2 cellular contexts compared by ENCODE assay signal in the genomic region with DNA sequence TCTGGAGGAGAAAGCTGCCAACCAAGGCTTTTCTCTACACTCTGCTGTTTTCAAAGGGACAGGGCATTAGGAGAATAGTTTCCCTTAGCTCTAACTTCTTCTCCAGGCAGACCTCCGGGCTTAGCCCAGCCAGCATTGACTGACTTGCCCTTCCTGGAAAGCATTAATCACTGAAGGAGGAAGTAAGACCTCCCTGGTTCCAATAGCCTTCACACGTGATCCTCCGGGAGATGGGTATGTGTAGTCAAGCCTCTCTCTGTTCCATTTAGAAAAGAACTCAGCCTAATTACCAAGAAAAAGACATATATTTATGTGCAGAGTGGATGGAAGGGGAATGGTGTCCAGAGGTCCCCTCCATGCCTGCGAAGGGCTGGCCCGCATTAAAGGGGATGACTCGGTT.
TF ChIP-seq lines count a peak whose summit lies in the region.

No MANE protein-coding gene starts in this region.

TF ChIP-seq in H1, 55 proteins besides CTCF, POLR2A, EP300 and RAD21:
- TF ChIP-seq GABPA (IDR thresholded peaks at IDR 0.05; ENCODE audit: borderline replicate concordance, insufficient read depth, low read length) (no peak), CHD2 (IDR thresholded peaks at IDR 0.05; ENCODE audit: low read length) (no peak), BACH1 (IDR thresholded peaks at IDR 0.05; ENCODE audit: low read length) (no peak), JUN (IDR thresholded peaks at IDR 0.05; ENCODE audit: low read depth, low read length) (no peak), CHD1 (IDR thresholded peaks at IDR 0.05; ENCODE audit: low read depth, low read length) (no peak), BRCA1 (IDR thresholded peaks at IDR 0.05; ENCODE audit: low read depth, low read length) (no peak), RBBP5 (IDR thresholded peaks at IDR 0.05; ENCODE audit: borderline replicate concordance, low read depth, low read length) (no peak), NANOG (IDR thresholded peaks at IDR 0.05; ENCODE audit: insufficient read depth, low read depth, low read length, poor library complexity, severe bottlenecking) (no peak), YY1 (IDR thresholded peaks at IDR 0.05; ENCODE audit: low read depth, low read length) (no peak)
- TF ChIP-seq, protein P1, sequence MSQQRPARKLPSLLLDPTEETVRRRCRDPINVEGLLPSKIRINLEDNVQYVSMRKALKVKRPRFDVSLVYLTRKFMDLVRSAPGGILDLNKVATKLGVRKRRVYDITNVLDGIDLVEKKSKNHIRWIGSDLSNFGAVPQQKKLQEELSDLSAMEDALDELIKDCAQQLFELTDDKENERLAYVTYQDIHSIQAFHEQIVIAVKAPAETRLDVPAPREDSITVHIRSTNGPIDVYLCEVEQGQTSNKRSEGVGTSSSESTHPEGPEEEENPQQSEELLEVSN (IDR thresholded peaks at IDR 0.05) = no peak

TF ChIP-seq in HepG2, 621 proteins besides CTCF, POLR2A, EP300 and RAD21:
- TF ChIP-seq SRY (CRISPR knock-in tag; IDR thresholded peaks at IDR 0.05) = no peak
- no peak for TF ChIP-seq KDM5B (CRISPR knock-in tag; IDR thresholded peaks at IDR 0.05; ENCODE audit: borderline replicate concordance)
- TF ChIP-seq ISX (CRISPR knock-in tag; conservative IDR thresholded peaks at IDR 0.05) = no peak
- TF ChIP-seq ZZZ3 (CRISPR knock-in tag; IDR thresholded peaks at IDR 0.05; ENCODE audit: borderline replicate concordance) = no peak
- TF ChIP-seq ZNF230 (CRISPR knock-in tag; IDR thresholded peaks at IDR 0.05) = no peak
- TF ChIP-seq, protein P2, sequence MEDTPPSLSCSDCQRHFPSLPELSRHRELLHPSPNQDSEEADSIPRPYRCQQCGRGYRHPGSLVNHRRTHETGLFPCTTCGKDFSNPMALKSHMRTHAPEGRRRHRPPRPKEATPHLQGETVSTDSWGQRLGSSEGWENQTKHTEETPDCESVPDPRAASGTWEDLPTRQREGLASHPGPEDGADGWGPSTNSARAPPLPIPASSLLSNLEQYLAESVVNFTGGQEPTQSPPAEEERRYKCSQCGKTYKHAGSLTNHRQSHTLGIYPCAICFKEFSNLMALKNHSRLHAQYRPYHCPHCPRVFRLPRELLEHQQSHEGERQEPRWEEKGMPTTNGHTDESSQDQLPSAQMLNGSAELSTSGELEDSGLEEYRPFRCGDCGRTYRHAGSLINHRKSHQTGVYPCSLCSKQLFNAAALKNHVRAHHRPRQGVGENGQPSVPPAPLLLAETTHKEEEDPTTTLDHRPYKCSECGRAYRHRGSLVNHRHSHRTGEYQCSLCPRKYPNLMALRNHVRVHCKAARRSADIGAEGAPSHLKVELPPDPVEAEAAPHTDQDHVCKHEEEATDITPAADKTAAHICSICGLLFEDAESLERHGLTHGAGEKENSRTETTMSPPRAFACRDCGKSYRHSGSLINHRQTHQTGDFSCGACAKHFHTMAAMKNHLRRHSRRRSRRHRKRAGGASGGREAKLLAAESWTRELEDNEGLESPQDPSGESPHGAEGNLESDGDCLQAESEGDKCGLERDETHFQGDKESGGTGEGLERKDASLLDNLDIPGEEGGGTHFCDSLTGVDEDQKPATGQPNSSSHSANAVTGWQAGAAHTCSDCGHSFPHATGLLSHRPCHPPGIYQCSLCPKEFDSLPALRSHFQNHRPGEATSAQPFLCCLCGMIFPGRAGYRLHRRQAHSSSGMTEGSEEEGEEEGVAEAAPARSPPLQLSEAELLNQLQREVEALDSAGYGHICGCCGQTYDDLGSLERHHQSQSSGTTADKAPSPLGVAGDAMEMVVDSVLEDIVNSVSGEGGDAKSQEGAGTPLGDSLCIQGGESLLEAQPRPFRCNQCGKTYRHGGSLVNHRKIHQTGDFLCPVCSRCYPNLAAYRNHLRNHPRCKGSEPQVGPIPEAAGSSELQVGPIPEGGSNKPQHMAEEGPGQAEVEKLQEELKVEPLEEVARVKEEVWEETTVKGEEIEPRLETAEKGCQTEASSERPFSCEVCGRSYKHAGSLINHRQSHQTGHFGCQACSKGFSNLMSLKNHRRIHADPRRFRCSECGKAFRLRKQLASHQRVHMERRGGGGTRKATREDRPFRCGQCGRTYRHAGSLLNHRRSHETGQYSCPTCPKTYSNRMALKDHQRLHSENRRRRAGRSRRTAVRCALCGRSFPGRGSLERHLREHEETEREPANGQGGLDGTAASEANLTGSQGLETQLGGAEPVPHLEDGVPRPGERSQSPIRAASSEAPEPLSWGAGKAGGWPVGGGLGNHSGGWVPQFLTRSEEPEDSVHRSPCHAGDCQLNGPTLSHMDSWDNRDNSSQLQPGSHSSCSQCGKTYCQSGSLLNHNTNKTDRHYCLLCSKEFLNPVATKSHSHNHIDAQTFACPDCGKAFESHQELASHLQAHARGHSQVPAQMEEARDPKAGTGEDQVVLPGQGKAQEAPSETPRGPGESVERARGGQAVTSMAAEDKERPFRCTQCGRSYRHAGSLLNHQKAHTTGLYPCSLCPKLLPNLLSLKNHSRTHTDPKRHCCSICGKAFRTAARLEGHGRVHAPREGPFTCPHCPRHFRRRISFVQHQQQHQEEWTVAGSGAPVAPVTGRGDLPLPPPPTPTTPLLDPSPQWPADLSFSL (CRISPR knock-in tag; IDR thresholded peaks at IDR 0.05) = no peak
- no peak for TF ChIP-seq SSRP1 (CRISPR knock-in tag; IDR thresholded peaks at IDR 0.05)
- TF ChIP-seq CHD2 (IDR thresholded peaks at IDR 0.05; ENCODE audit: low read depth, low read length) = no peak
- no peak for TF ChIP-seq ARID2 (CRISPR knock-in tag; IDR thresholded peaks at IDR 0.05; ENCODE audit: borderline replicate concordance)
- TF ChIP-seq ZNF430 (CRISPR knock-in tag; IDR thresholded peaks at IDR 0.05) = no peak
- no peak for TF ChIP-seq MAF1 (CRISPR knock-in tag; IDR thresholded peaks at IDR 0.05; ENCODE audit: borderline replicate concordance)
